In genomic region chr7:133040617-133041016, GRCh38 we compare ENCODE assay signal across 28 cellular contexts.
"Had no signal": no experiment of that assay in that cellular context is flagged by ENCODE, and none has a peak within 500 bp of the region (broad histone marks: within the 10 kb centered on the region; RNA-seq: fewer than 3 reads in every experiment).

No MANE protein-coding gene starts in this region.

- DNase-seq: activated CD4-positive, alpha-beta memory T cell treated with anti-CD3 and anti-CD28 coated beads, Interleukin-2, amount 10 ng/mL, durations not matched to agents 7 days and 5 days; activated CD4-positive, alpha-beta T cell treated with anti-CD3 and anti-CD28 coated beads for 48 hours; activated CD8-positive, alpha-beta memory T cell treated with anti-CD3 and anti-CD28 coated beads, Interleukin-2, amount 50 U/mL, for 48 hours; activated gamma-delta T cell treated with Interleukin-2 at 50 U/mL for 16 hours; activated naive CD4-positive, alpha-beta T cell treated with anti-CD3 and anti-CD28 coated beads, Interleukin-2, amount 50 U/mL, for 16 hours; activated naive CD8-positive, alpha-beta T cell treated with anti-CD3 and anti-CD28 coated beads, Interleukin-2, amount 50 U/mL, for 24 hours; activated T-cell treated with anti-CD3 and anti-CD28 coated beads, Interleukin-2, amount 50 U/mL, for 24 hours; amygdala; central memory CD4-positive, alpha-beta T cell; endodermal cell; foreskin fibroblast; head of caudate nucleus; hippocampal formation; kidney; left colon; mammary epithelial cell; posterior cingulate gyrus; right cardiac atrium; stimulated activated CD4-positive, alpha-beta T cell treated with anti-CD3 and anti-CD28 coated beads, Interleukin-15, amount 100 ng/mL, for 24 hours; stimulated activated CD4-positive, alpha-beta T cell treated with anti-CD3 and anti-CD28 coated beads, Interleukin-2, amount 100 ng/mL, for 24 hours; stimulated activated naive B cell treated with anti-CD40 and anti-IgM and Interleukin-4, amounts not matched to agents 10 μg/mL and 1 μg/mL and 100 μg/mL, for 72 hours; stomach; tibial artery; upper lobe of right lung had no signal

- H3K4me1 ChIP-seq: breast epithelium, suprapubic skin, tibial artery, upper lobe of right lung had no signal

- FAIRE-seq: kidney, TTC549 had no signal

- H3K4me3 ChIP-seq: breast epithelium, stomach, suprapubic skin, tibial artery, upper lobe of right lung had no signal

- H3K27me3 ChIP-seq: breast epithelium, stomach, suprapubic skin, tibial artery, upper lobe of right lung had no signal

- H3K36me3 ChIP-seq: breast epithelium, stomach, tibial artery, upper lobe of right lung had no signal

- H3K27ac ChIP-seq: breast epithelium, stomach, suprapubic skin, tibial artery, upper lobe of right lung, VCaP had no signal

- H3K9me3 ChIP-seq: breast epithelium, stomach, suprapubic skin, tibial artery, upper lobe of right lung had no signal
